8 cellular contexts compared by ENCODE assay signal in genomic region chr13:112942689-112943308, GRCh38. TPM values are rescaled to one million over a fixed set of nuclear protein-coding genes. Genes with fewer than 3 reads are reported as not detected.
DNase-seq lines count a peak whose midpoint lies in the region; ATAC-seq and TF ChIP-seq lines count a peak whose summit lies in the region.

No MANE protein-coding gene starts in this region.

- peak overlapping the region; percentile 80 to 98 (median 96) for H3K4me3 Mint-ChIP-seq in naive B cell

- ATAC-seq in GM21786 (IDR thresholded peaks at IDR 0.05; ENCODE audit: unreplicated experiment) (peak; percentile 98), naive B cell (ENCODE audit: low read depth in 2 of 2) (peak; percentile 97 to 98)

- H3K27me3 Mint-ChIP-seq in naive B cell, result peaks cover 14 to 36% (median 35%) of the 10 kb centered on the region in 3 donors

- TF ChIP-seq POLR2A in Peyer's patch (IDR thresholded peaks at IDR 0.05), result no peak

- H3K27ac ChIP-seq in Peyer's patch, result peak overlapping the region in 1 of 4 donors; percentile 12

- DNase-seq in DMS79 treated with DMSO at 0.1 percent for 48 hours (lab: John Stamatoyannopoulos, UW), result peak; percentile 99
- peak; percentile 72 for DNase-seq in KG1 (lab: John Stamatoyannopoulos, UW)
- peak; percentile 96 to 99 (median 98) for DNase-seq in Peyer's patch
- DNase-seq in activated T-helper 1 cell treated with Interleukin-2 at 50 U/mL for 16 hours (ENCODE audit: low read depth), result peak; percentile 86
- DNase-seq in fibroblast of mammary gland (ENCODE audit: low read depth), result peak; percentile 92
- peak; percentile 88 for DNase-seq in naive B cell
- peak; percentile 84 to 95 for DNase-seq in stimulated activated CD8-positive, alpha-beta memory T cell treated with anti-CD3 and anti-CD28 coated beads, Interleukin-7, amount 100 ng/mL, for 48 hours (ENCODE audit: extremely low read depth in 1 of 2, low read depth in 1 of 2)

- peak overlapping the region in 5 of 6 donors; percentile 61 to 95 (median 92) for H3K27ac Mint-ChIP-seq in naive B cell

- peaks cover under 1 to 2% of the 10 kb centered on the region in 2 donors for H3K36me3 Mint-ChIP-seq in naive B cell

- H3K4me1 Mint-ChIP-seq in naive B cell, result peaks cover 10 to 17% (median 14%) of the 10 kb centered on the region in 3 donors

- peak overlapping the region; percentile 32 to 62 (median 52) for H3K4me3 ChIP-seq in Peyer's patch
- H3K4me3 ChIP-seq in fibroblast of mammary gland (ENCODE audit: control insufficient read depth, low read depth, low read length), result no peak overlapping the region

- H3K9me3 ChIP-seq in Peyer's patch, result no peaks in the 10 kb centered on the region

- no peaks in the 10 kb centered on the region for H3K36me3 ChIP-seq in Peyer's patch

- TF ChIP-seq CTCF in Peyer's patch (IDR thresholded peaks at IDR 0.05) (peak; percentile 58 to 97 (median 94)), fibroblast of mammary gland (conservative IDR thresholded peaks at IDR 0.05; ENCODE audit: control insufficient read depth, insufficient read depth, low read depth, low read length) (peak; percentile 99)

- no peaks in the 10 kb centered on the region for H3K27me3 ChIP-seq in Peyer's patch

- peaks cover 2 to 13% (median 5%) of the 10 kb centered on the region in 4 donors for H3K4me1 ChIP-seq in Peyer's patch

- H3K9me3 Mint-ChIP-seq in naive B cell, result peaks cover 0 to 2% (median 0%) of the 10 kb centered on the region in 7 donors

RNA-seq across cellular contexts. Expression of gene MCF2L, which starts 26.2 kb away (rescaled TPM):
- total RNA-seq in Peyer's patch, result 100 to 1,000 TPM in 3 of 4 donors, 10 to 100 TPM in 1; 81.4 to 165 (median 149) TPM
- polyA plus RNA-seq in naive B cell (ENCODE audit: low read depth in 6 of 6), result 1 to 10 TPM; 2.1 to 4.7 (median 4.2) TPM
